Comparison of ENCODE assay signal across 8 cellular contexts in genomic region chrX:110317820-110318663, GRCh38. TPM values are rescaled to one million over a fixed set of nuclear protein-coding genes. Genes with fewer than 3 reads are reported as not detected.
DNase-seq lines count a peak whose midpoint lies in the region; ATAC-seq and TF ChIP-seq lines count a peak whose summit lies in the region.

Gene AMMECR1 (minus strand): TSS chrX:110318085. CDS start chrX:110318071, 14 bp downstream.

- POLR2A ChIA-PET in CD4-positive, alpha-beta T cell (lab: Charles Lee) = interaction anchor here (0.6 to 3.2 kb wide), 18 partner anchors 8 to 1363 kb away, joined by 3 to 32 read pairs (median 4); partner anchors contain the start of genes ACSL4, ALG13 and TMEM164
- POLR2A ChIA-PET in activated CD8-positive, alpha-beta T cell treated with anti-CD3 and anti-CD28 coated beads, Interleukin-2, amount 10 ng/mL, durations not matched to agents 7 days and 5 days (lab: Charles Lee) = interaction anchor here (1.0 to 1.2 kb wide), 8 partner anchors 10 to 1363 kb away, joined by 3 to 4 read pairs (median 3); partner anchors contain the start of gene ALG13

- no peaks in the 10 kb centered on the region for H3K9me3 Mint-ChIP-seq in CD4-positive, alpha-beta T cell
- H3K9me3 Mint-ChIP-seq in activated CD8-positive, alpha-beta T cell treated with anti-CD3 and anti-CD28 coated beads, Interleukin-2, amount 10 ng/mL, durations not matched to agents 7 days and 5 days (ENCODE audit: insufficient read depth) = no peaks in the 10 kb centered on the region
- H3K9me3 Mint-ChIP-seq in memory B cell = no peaks in the 10 kb centered on the region

- CTCF ChIA-PET in CD4-positive, alpha-beta T cell (lab: Charles Lee) = interaction anchor here (0.5 to 1.2 kb wide), 2 partner anchors 48 to 369 kb away, joined by 3 to 4 read pairs; no protein-coding TSS in a partner anchor
- CTCF ChIA-PET in activated CD8-positive, alpha-beta T cell treated with anti-CD3 and anti-CD28 coated beads, Interleukin-2, amount 10 ng/mL, durations not matched to agents 7 days and 5 days (lab: Charles Lee) = interaction anchor here (1.1 to 1.2 kb wide), 2 partner anchors 22 to 158 kb away, joined by 3 read pairs; no protein-coding TSS in a partner anchor

- no peak for TF ChIP-seq CTCF in CD4-positive, alpha-beta T cell (IDR thresholded peaks at IDR 0.05)

- peak within 1 kb of the TSS; percentile 95 for H3K4me3 Mint-ChIP-seq in CD4-positive, alpha-beta T cell
- peak within 1 kb of the TSS; percentile 81 for H3K4me3 Mint-ChIP-seq in activated CD8-positive, alpha-beta T cell treated with anti-CD3 and anti-CD28 coated beads, Interleukin-2, amount 10 ng/mL, durations not matched to agents 7 days and 5 days
- H3K4me3 Mint-ChIP-seq in memory B cell = peak within 1 kb of the TSS; percentile 93

- H3K4me1 Mint-ChIP-seq in CD4-positive, alpha-beta T cell (ENCODE audit: low read depth) = peaks cover 44% of the 10 kb centered on the region
- peaks cover 21% of the 10 kb centered on the region for H3K4me1 Mint-ChIP-seq in activated CD8-positive, alpha-beta T cell treated with anti-CD3 and anti-CD28 coated beads, Interleukin-2, amount 10 ng/mL, durations not matched to agents 7 days and 5 days (ENCODE audit: low read depth)
- H3K4me1 Mint-ChIP-seq in memory B cell = peaks cover 9% of the 10 kb centered on the region

- peak; percentile 84 for ATAC-seq in CD4-positive, alpha-beta T cell (ENCODE audit: poor library complexity)
- ATAC-seq in GM19455 (IDR thresholded peaks at IDR 0.05; ENCODE audit: unreplicated experiment) = peak; percentile 70
- peak; percentile 88 for ATAC-seq in activated CD8-positive, alpha-beta T cell treated with anti-CD3 and anti-CD28 coated beads, Interleukin-2, amount 10 ng/mL, durations not matched to agents 7 days and 5 days
- ATAC-seq in memory B cell (ENCODE audit: low read depth) = peak; percentile 81

- no peaks in the 10 kb centered on the region for H3K9me3 ChIP-seq in CD4-positive, alpha-beta T cell (ENCODE audit: control insufficient read depth, low read length)

- peak; percentile 66 to 83 (median 72) for DNase-seq in CD4-positive, alpha-beta T cell
- DNase-seq in HK-2 (ENCODE audit: unreplicated experiment) (peak; percentile 80), NCI-H82 treated with DMSO at 0.1 percent for 48 hours (lab: John Stamatoyannopoulos, UW; ENCODE audit: unreplicated experiment) (peak; percentile 33), memory B cell (ENCODE audit: low spot score in 2 of 2) (peak; percentile 67 to 72)
- DNase-seq in activated CD8-positive, alpha-beta T cell treated with anti-CD3 and anti-CD28 coated beads, Interleukin-2, amount 10 ng/mL, durations not matched to agents 7 days and 5 days = peak; percentile 80
- peak; percentile 72 for DNase-seq in effector CD4-positive, alpha-beta T cell
- peak; percentile 39 to 66 (median 56) for DNase-seq in stimulated activated CD4-positive, alpha-beta T cell treated with anti-CD3 and anti-CD28 coated beads, TNF-alpha, amount 100 ng/mL, for 48 hours (ENCODE audit: low read depth in 3 of 3)

- no peaks in the 10 kb centered on the region for H3K27me3 ChIP-seq in CD4-positive, alpha-beta T cell (ENCODE audit: control insufficient read depth, insufficient read depth, low read length)

- peak within 1 kb of the TSS; percentile 96 for H3K27ac Mint-ChIP-seq in CD4-positive, alpha-beta T cell
- H3K27ac Mint-ChIP-seq in activated CD8-positive, alpha-beta T cell treated with anti-CD3 and anti-CD28 coated beads, Interleukin-2, amount 10 ng/mL, durations not matched to agents 7 days and 5 days = peak within 1 kb of the TSS; percentile 87
- peak within 1 kb of the TSS; percentile 97 for H3K27ac Mint-ChIP-seq in memory B cell

- no peaks in the 10 kb centered on the region for H3K27me3 Mint-ChIP-seq in CD4-positive, alpha-beta T cell
- no peaks in the 10 kb centered on the region for H3K27me3 Mint-ChIP-seq in activated CD8-positive, alpha-beta T cell treated with anti-CD3 and anti-CD28 coated beads, Interleukin-2, amount 10 ng/mL, durations not matched to agents 7 days and 5 days (ENCODE audit: low read depth)
- no peaks in the 10 kb centered on the region for H3K27me3 Mint-ChIP-seq in memory B cell

- H3K27ac ChIP-seq in CD4-positive, alpha-beta T cell (ENCODE audit: low read depth, low read length) = peak within 1 kb of the TSS; percentile 69

- H3K36me3 Mint-ChIP-seq in CD4-positive, alpha-beta T cell (ENCODE audit: low read depth) = peaks cover 24% of the 10 kb centered on the region
- no peaks in the 10 kb centered on the region for H3K36me3 Mint-ChIP-seq in activated CD8-positive, alpha-beta T cell treated with anti-CD3 and anti-CD28 coated beads, Interleukin-2, amount 10 ng/mL, durations not matched to agents 7 days and 5 days (ENCODE audit: low read depth)
- H3K36me3 Mint-ChIP-seq in memory B cell = no peaks in the 10 kb centered on the region

- intact Hi-C loops in CD4-positive, alpha-beta T cell (cut with DNase I, micrococcal nuclease) = loop anchor here (2.0 to 10.0 kb wide), 6 partner anchors 89 to 783 kb away; partner anchors contain the start of genes ACSL4 (in 1 of the 2) and NXT2 (in 1 of the 2)

RNA-seq across cellular contexts. Expression of gene AMMECR1, which starts in this region (rescaled TPM):
- total RNA-seq in CD4-positive, alpha-beta T cell = 1 to 10 TPM; 7.8 to 7.9 TPM
- total RNA-seq in activated CD8-positive, alpha-beta T cell treated with anti-CD3 and anti-CD28 coated beads, Interleukin-2, amount 10 ng/mL, durations not matched to agents 7 days and 5 days = 1 to 10 TPM; 7.3 to 7.5 TPM

Comparison
In these comparisons a context has a peak if more than half of its experiments do, and no peak if none do; other contexts are left out.
1. Peak in every context shown above with its lines: DNase-seq, ATAC-seq and H3K27ac ChIP-seq.